In genomic region chr9:113988951-113989780, GRCh38 we compare ENCODE assay signal across 17 cellular contexts.
A peak's percentile ranks its signal among the peaks of the same experiment; 100 is the strongest.
DNase-seq lines count a peak whose midpoint lies in the region; ATAC-seq and TF ChIP-seq lines count a peak whose summit lies in the region.
"Had no signal": no experiment of that assay in that cellular context is flagged by ENCODE, and none has a peak within 500 bp of the region (broad histone marks: within the 10 kb centered on the region; RNA-seq: fewer than 3 reads in every experiment).

No MANE protein-coding gene starts in this region.

- no peak overlapping the region for H3K9ac ChIP-seq in GM23248

- H3F3A ChIP-seq in GM23248 (ENCODE audit: insufficient read depth), result no peaks in the 10 kb centered on the region

- peak; percentile 92 for ATAC-seq in sciatic nerve
- no peak for ATAC-seq in GM21367 (IDR thresholded peaks at IDR 0.05; ENCODE audit: unreplicated experiment)

- no peak for TF ChIP-seq CTCF in right atrium auricular region (IDR thresholded peaks at IDR 0.05)
- TF ChIP-seq CTCF in transverse colon (IDR thresholded peaks at IDR 0.05), result no peak

- H3K27ac ChIP-seq in GM23248 (no peak overlapping the region), right atrium auricular region (peak overlapping the region in 1 of 2 donors; percentile 44), transverse colon (peak overlapping the region in 1 of 4 donors; percentile 30)
- H3K27ac ChIP-seq: prostate gland had no signal

- in situ Hi-C loops in GM23248 (cut with MboI) (no loop called here), transverse colon (cut with MboI; ENCODE audit: low pct_ligation_motif_present in 1 of 4, low pct_unique_long_range_greater_than_20kb in 1 of 4, low sequenced_read_pairs in 3 of 4) (no loop called here)

- no peaks in the 10 kb centered on the region for H4K20me1 ChIP-seq in GM23248 (ENCODE audit: insufficient read depth)

- H3K4me3 ChIP-seq in GM23248 (no peak overlapping the region), right atrium auricular region (no peak overlapping the region), transverse colon (no peak overlapping the region)
- H3K4me3 ChIP-seq: breast epithelium, prostate gland had no signal

- H3K4me2 ChIP-seq in GM23248 (ENCODE audit: unreplicated experiment), result no peak overlapping the region

- whole genome bisulfite sequencing in GM23248 (ENCODE audit: low coverage in 1 of 2, low lambda C conversion rate in 2 of 2, missing lambda C conversion rate in 2 of 2), 2 experiments, result 58 to 61% methylated on average over 14 of the region's 14 CpGs
- WGBS in transverse colon (ENCODE audit: low coverage in 1 of 2), 2 donors, result 79 to 86% methylated on average over 4 to 14 of the region's 14 CpGs

- peaks cover 5% of the 10 kb centered on the region; the same call in 1 of the 2 replicates for H3K4me1 ChIP-seq in GM23248 (ENCODE audit: insufficient read depth)
- H3K4me1 ChIP-seq in right atrium auricular region, result peaks cover 0 to 41% of the 10 kb centered on the region in 2 donors
- peaks cover 4 to 11% (median 6%) of the 10 kb centered on the region in 4 donors for H3K4me1 ChIP-seq in transverse colon

- TF ChIP-seq EP300 in transverse colon (IDR thresholded peaks at IDR 0.05; ENCODE audit: low read depth), result no peak

- H3K9me2 ChIP-seq in GM23248 (ENCODE audit: insufficient read depth), result no peaks in the 10 kb centered on the region

- no peaks in the 10 kb centered on the region for H3K79me2 ChIP-seq in GM23248 (ENCODE audit: insufficient read depth)

- H3K27me3 ChIP-seq in GM23248 (replicated peaks; ENCODE audit: insufficient read depth) (no peaks in the 10 kb centered on the region), right atrium auricular region (no peaks in the 10 kb centered on the region), transverse colon (no peaks in the 10 kb centered on the region)
- H3K27me3 ChIP-seq: breast epithelium had no signal

- H3K9me3 ChIP-seq in GM23248 (ENCODE audit: low read depth), result no peaks in the 10 kb centered on the region
- no peaks in the 10 kb centered on the region for H3K9me3 ChIP-seq in right atrium auricular region
- no peaks in the 10 kb centered on the region for H3K9me3 ChIP-seq in transverse colon
- H3K9me3 ChIP-seq: breast epithelium, prostate gland had no signal

- H2AFZ ChIP-seq in GM23248, result no peak overlapping the region

- DNase-seq in GM23248, result peak; percentile 39
- peak; percentile 67 for DNase-seq in cerebellar cortex (ENCODE audit: low spot score)
- peak; percentile 89 for DNase-seq in right atrium auricular region (ENCODE audit: low spot score)
- DNase-seq in sciatic nerve (ENCODE audit: low spot score), result peak; percentile 74
- DNase-seq in NCI-H187 (lab: John Stamatoyannopoulos, UW), result no peak
- DNase-seq in ecto neural progenitor cell (ENCODE audit: low spot score), result no peak
- DNase-seq in transverse colon, result no peak
- DNase-seq: activated B cell treated with CpG ODN at 0.5 μM for 24 hours; activated naive CD4-positive, alpha-beta T cell; effector memory CD4-positive, alpha-beta T cell; foreskin melanocyte; immature natural killer cell; NCI-H146; NCI-H510A had no signal

- H3K36me3 ChIP-seq in GM23248 (ENCODE audit: low read depth), result no peaks in the 10 kb centered on the region
- no peaks in the 10 kb centered on the region for H3K36me3 ChIP-seq in right atrium auricular region
- no peaks in the 10 kb centered on the region for H3K36me3 ChIP-seq in transverse colon
- H3K36me3 ChIP-seq: breast epithelium, prostate gland had no signal

- no peak for TF ChIP-seq POLR2A in transverse colon (IDR thresholded peaks at IDR 0.05)

- intact Hi-C loops in sciatic nerve (cut with DNase I), result no loop called here
- intact Hi-C loops in transverse colon (cut with DNase I; ENCODE audit: low total_unique reads), result no loop called here

Comparison
In these comparisons a context has a peak if more than half of its experiments do, and no peak if none do; other contexts are left out.
1. DNase-seq: peak in GM23248 (single experiment), cerebellar cortex (single experiment), right atrium auricular region (single experiment) and sciatic nerve (single experiment); none in NCI-H187 (0 of 2), ecto neural progenitor cell (single experiment) and transverse colon (single experiment).